15 cellular contexts compared by ENCODE assay signal in genomic region chr16:88805340-88805715, GRCh38. TPM values are rescaled to one million over a fixed set of nuclear protein-coding genes. Genes with fewer than 3 reads are reported as not detected.
DNase-seq lines count a peak whose midpoint lies in the region; ATAC-seq, FAIRE-seq and TF ChIP-seq lines count a peak whose summit lies in the region.
"Had no signal": no experiment of that assay in that cellular context is flagged by ENCODE, and none has a peak within 500 bp of the region (broad histone marks: within the 10 kb centered on the region; RNA-seq: fewer than 3 reads in every experiment).

No MANE protein-coding gene starts in this region.

- FAIRE-seq in endothelial cell of umbilical vein (lab: Jason Lieb, UNC), result no peak

- TF ChIP-seq CTCF in 22Rv1 (IDR thresholded peaks at IDR 0.05) (no peak), GM12865 (IDR thresholded peaks at IDR 0.05; ENCODE audit: insufficient read depth, low read depth, low read length, missing control alignments) (no peak), Panc1 (IDR thresholded peaks at IDR 0.05) (no peak), endothelial cell of umbilical vein (IDR thresholded peaks at IDR 0.05; ENCODE audit: extremely low read depth in 1 of 2, insufficient read depth in 1 of 2, low read depth in 1 of 2, low read length in 2 of 2) (no peak)

- dilution Hi-C loops in endothelial cell of umbilical vein (cut with MboI; ENCODE audit: extremely low pct_ligation_motif_present, low sequenced_read_pairs), result no loop called here

- H4K20me1 ChIP-seq in endothelial cell of umbilical vein (replicated peaks; ENCODE audit: control insufficient read depth, extremely low read depth, insufficient read depth, low read length), result no peaks in the 10 kb centered on the region

- TF ChIP-seq POLR2A in endothelial cell of umbilical vein (IDR thresholded peaks at IDR 0.05; ENCODE audit: low read depth, low read length), result no peak

- H3K27me3 ChIP-seq in Panc1 (ENCODE audit: control insufficient read depth, insufficient read depth, low read length) (no peaks in the 10 kb centered on the region), endothelial cell of umbilical vein (ENCODE audit: control insufficient read depth in 2 of 2, insufficient read depth in 2 of 2, low read length in 2 of 2) (no peaks in the 10 kb centered on the region)

- in situ Hi-C loops in Panc1 (cut with HindIII; ENCODE audit: low pct_unique_long_range_greater_than_20kb, low sequenced_read_pairs), result no loop called here

- BruUV-seq in Panc1 (replicated peaks; lab: Mats Ljungman, UMichigan), result no TSS peak
- no TSS peak for BruUV-seq in endothelial cell of umbilical vein (replicated peaks; lab: Mats Ljungman, UMichigan)

- H3K36me3 ChIP-seq in Panc1 (ENCODE audit: control insufficient read depth, insufficient read depth, low read length) (peaks cover 4% of the 10 kb centered on the region; the same call in 1 of the 2 replicates), endothelial cell of umbilical vein (ENCODE audit: control insufficient read depth in 2 of 2, extremely low read depth in 1 of 2, insufficient read depth in 2 of 2, low read length in 2 of 2) (peaks cover 4 to 12% of the 10 kb centered on the region in 2 experiments)

- H2AFZ ChIP-seq in endothelial cell of umbilical vein (ENCODE audit: low read depth, low read length), result no peak overlapping the region

- H3K27ac ChIP-seq in 22Rv1, result peak overlapping the region; percentile 97
- H3K27ac ChIP-seq in Panc1 (ENCODE audit: low read length), result peak overlapping the region; percentile 81; the same call in 1 of the 2 replicates
- no peak overlapping the region for H3K27ac ChIP-seq in endothelial cell of umbilical vein (ENCODE audit: insufficient read depth, low read depth, low read length)
- H3K27ac ChIP-seq: thoracic aorta had no signal

- no peaks in the 10 kb centered on the region for H3K9me1 ChIP-seq in endothelial cell of umbilical vein (replicated peaks; ENCODE audit: control insufficient read depth, extremely low read depth, insufficient read depth, low read length)

- CTCF ChIA-PET in Panc1 (lab: Charles Lee) (no interaction called here), endothelial cell of umbilical vein (lab: Charles Lee) (interaction anchor here (0.8 kb wide), 1 partner anchor 68 kb away, joined by 6 read pairs; no protein-coding TSS in a partner anchor)

- ATAC-seq in Panc1, result no peak
- no peak for ATAC-seq in GM19035 (IDR thresholded peaks at IDR 0.05; ENCODE audit: unreplicated experiment)
- no peak for ATAC-seq in GM19452 (IDR thresholded peaks at IDR 0.05; ENCODE audit: unreplicated experiment)
- ATAC-seq in GM21737 (IDR thresholded peaks at IDR 0.05; ENCODE audit: unreplicated experiment), result no peak
- ATAC-seq: activated naive CD4-positive, alpha-beta T cell treated with anti-CD3 and anti-CD28 coated beads, Interleukin-2, amount 50 U/mL, for 72 hours had no signal

- no peaks in the 10 kb centered on the region for H3K9me3 ChIP-seq in Panc1 (ENCODE audit: control insufficient read depth, insufficient read depth, low read depth, low read length)
- H3K9me3 ChIP-seq in endothelial cell of umbilical vein (replicated peaks; ENCODE audit: control insufficient read depth, insufficient read depth, low read length), result no peaks in the 10 kb centered on the region
- H3K9me3 ChIP-seq: thoracic aorta had no signal

- H3K4me3 ChIP-seq in GM12865 (ENCODE audit: low read depth, low read length) (peak overlapping the region; percentile 64), Panc1 (ENCODE audit: low read depth in 2 of 2, low read length in 2 of 2) (peak overlapping the region in 1 of 2 experiments; percentile 58; a peak in 2 of 4 replicates), endothelial cell of umbilical vein (replicated peaks in 1 of 3; ENCODE audit: insufficient read depth in 1 of 3, low read depth in 1 of 3, low read length in 3 of 3) (no peak overlapping the region)
- H3K4me3 ChIP-seq: lung, thoracic aorta had no signal

- peak overlapping the region; percentile 64 for H3K4me2 ChIP-seq in endothelial cell of umbilical vein (ENCODE audit: insufficient read depth, low read length)

- H3K4me1 ChIP-seq in Panc1 (ENCODE audit: control insufficient read depth, insufficient read depth, low read length) (peaks cover 17% of the 10 kb centered on the region), endothelial cell of umbilical vein (ENCODE audit: control insufficient read depth, extremely low read depth, insufficient read depth, low read length) (peaks cover 12% of the 10 kb centered on the region)

- intact Hi-C loops in Panc1 (cut with micrococcal nuclease; ENCODE audit: unreplicated experiment), result no loop called here
- intact Hi-C loops in endothelial cell of umbilical vein (cut with micrococcal nuclease), result no loop called here

- H3K79me2 ChIP-seq in endothelial cell of umbilical vein (ENCODE audit: control insufficient read depth, insufficient read depth, low read length), result peaks cover 34% of the 10 kb centered on the region

- POLR2A ChIA-PET in Panc1 (lab: Charles Lee), result no interaction called here
- POLR2A ChIA-PET in endothelial cell of umbilical vein (lab: Charles Lee), result no interaction called here

- H3K9ac ChIP-seq in endothelial cell of umbilical vein (replicated peaks; ENCODE audit: extremely low read depth, insufficient read depth, low read length), result no peak overlapping the region

- no peak for DNase-seq in GM12865 (ENCODE audit: low read depth)
- no peak for DNase-seq in Panc1 (ENCODE audit: low read depth, low spot score)
- no peak for DNase-seq in endothelial cell of umbilical vein (ENCODE audit: low read depth, low spot score)
- no peak for DNase-seq in NCI-H2029 treated with DMSO at 0.1 percent for 48 hours (lab: John Stamatoyannopoulos, UW)
- DNase-seq: CD4-positive, CD25-positive, alpha-beta regulatory T cell; dermis blood vessel endothelial cell; head of caudate nucleus; posterior cingulate gyrus had no signal

TF ChIP-seq in endothelial cell of umbilical vein, 7 proteins besides CTCF, POLR2A, EP300 and RAD21 (continues in another document):
- no peak for TF ChIP-seq GATA2 (IDR thresholded peaks at IDR 0.05; ENCODE audit: insufficient read depth, insufficient read length, low read depth, low read length)

RNA-seq across cellular contexts. Expression of gene CDT1, which starts 1.7 kb away (rescaled TPM):
- total RNA-seq in Panc1 (2021; ENCODE audit: unreplicated experiment) (39.9 TPM), endothelial cell of umbilical vein (26.5 and 30.6 TPM in 2 replicates)
- 25.1 TPM for polyA plus RNA-seq in Panc1 (2012; ENCODE audit: insufficient read length)
- 15.6 and 19.3 TPM in 2 replicates for polyA plus RNA-seq in endothelial cell of umbilical vein
- polyA plus RNA-seq in endothelial cell of umbilical vein (2011; cell fraction: cytosol; rRNA removed), result 14.3 and 19.4 TPM in 2 replicates
- polyA plus RNA-seq in endothelial cell of umbilical vein (2011; cell fraction: nucleus; rRNA removed), result 11.5 and 12.3 TPM in 2 replicates
- 6.7 and 8.2 TPM in 2 replicates for polyA plus RNA-seq in endothelial cell of umbilical vein (2012)
- 5.6 and 9.8 TPM in 2 replicates for polyA minus RNA-seq in endothelial cell of umbilical vein
- 96.4 TPM for polyA minus RNA-seq in endothelial cell of umbilical vein (2011; cell fraction: cytosol; rRNA and poly(A)+ RNA removed)
- polyA minus RNA-seq in endothelial cell of umbilical vein (2011; cell fraction: nucleus; rRNA and poly(A)+ RNA removed), result 4.5 and 8.7 TPM in 2 replicates

RNA-seq across cellular contexts. Expression of gene APRT, which starts 6.4 kb away (rescaled TPM):
- total RNA-seq in Panc1 (2021; ENCODE audit: unreplicated experiment) (231 TPM), endothelial cell of umbilical vein (148 and 152 TPM in 2 replicates)
- 326 TPM for polyA plus RNA-seq in Panc1 (2012; ENCODE audit: insufficient read length)
- polyA plus RNA-seq in endothelial cell of umbilical vein, result 143 and 179 TPM in 2 replicates
- polyA plus RNA-seq in endothelial cell of umbilical vein (2011; cell fraction: cytosol; rRNA removed), result 95.1 and 129 TPM in 2 replicates
- polyA plus RNA-seq in endothelial cell of umbilical vein (2011; cell fraction: nucleus; rRNA removed), result 76.5 and 81.0 TPM in 2 replicates
- 172 and 240 TPM in 2 replicates for polyA plus RNA-seq in endothelial cell of umbilical vein (2012)
- polyA minus RNA-seq in endothelial cell of umbilical vein, result 35.0 and 35.7 TPM in 2 replicates
- 133 TPM for polyA minus RNA-seq in endothelial cell of umbilical vein (2011; cell fraction: cytosol; rRNA and poly(A)+ RNA removed)
- 16.2 and 27.3 TPM in 2 replicates for polyA minus RNA-seq in endothelial cell of umbilical vein (2011; cell fraction: nucleus; rRNA and poly(A)+ RNA removed)

RNA-seq across cellular contexts. Expression of gene PIEZO1, which starts 20.3 kb away (rescaled TPM):
- total RNA-seq in Panc1 (2021; ENCODE audit: unreplicated experiment) (175 TPM), endothelial cell of umbilical vein (306 and 322 TPM in 2 replicates)
- 228 TPM for polyA plus RNA-seq in Panc1 (2012; ENCODE audit: insufficient read length)
- polyA plus RNA-seq in endothelial cell of umbilical vein, result 298 and 393 TPM in 2 replicates
- 224 and 318 TPM in 2 replicates for polyA plus RNA-seq in endothelial cell of umbilical vein (2011; cell fraction: cytosol; rRNA removed)
- 848 and 1,004 TPM in 2 replicates for polyA plus RNA-seq in endothelial cell of umbilical vein (2011; cell fraction: nucleus; rRNA removed)
- polyA plus RNA-seq in endothelial cell of umbilical vein (2012), result 214 and 360 TPM in 2 replicates
- polyA minus RNA-seq in endothelial cell of umbilical vein, result 294 and 363 TPM in 2 replicates
- polyA minus RNA-seq in endothelial cell of umbilical vein (2011; cell fraction: cytosol; rRNA and poly(A)+ RNA removed), result 47.3 TPM
- 270 and 364 TPM in 2 replicates for polyA minus RNA-seq in endothelial cell of umbilical vein (2011; cell fraction: nucleus; rRNA and poly(A)+ RNA removed)

RNA-seq across cellular contexts. Expression of gene GALNS, which starts 51.4 kb away (rescaled TPM):
- 81.6 TPM for total RNA-seq in Panc1 (2021; ENCODE audit: unreplicated experiment)
- polyA plus RNA-seq in Panc1 (2012; ENCODE audit: insufficient read length), result 106 TPM
- total RNA-seq in endothelial cell of umbilical vein, result 32.5 and 40.2 TPM in 2 replicates
- polyA plus RNA-seq in endothelial cell of umbilical vein, result 21.8 and 23.2 TPM in 2 replicates
- polyA plus RNA-seq in endothelial cell of umbilical vein (2011; cell fraction: cytosol; rRNA removed), result 19.3 and 23.0 TPM in 2 replicates
- polyA plus RNA-seq in endothelial cell of umbilical vein (2011; cell fraction: nucleus; rRNA removed), result 35.1 and 45.6 TPM in 2 replicates
- polyA plus RNA-seq in endothelial cell of umbilical vein (2012), result 33.4 and 52.4 TPM in 2 replicates
- polyA minus RNA-seq in endothelial cell of umbilical vein, result 22.5 and 25.8 TPM in 2 replicates
- polyA minus RNA-seq in endothelial cell of umbilical vein (2011; cell fraction: cytosol; rRNA and poly(A)+ RNA removed), result 6.6 TPM
- polyA minus RNA-seq in endothelial cell of umbilical vein (2011; cell fraction: nucleus; rRNA and poly(A)+ RNA removed), result 22.9 and 28.4 TPM in 2 replicates

RNA-seq across cellular contexts. Expression of gene TRAPPC2L, which starts 51.6 kb away (rescaled TPM):
- total RNA-seq in Panc1 (2021; ENCODE audit: unreplicated experiment) (73.8 TPM), endothelial cell of umbilical vein (61.9 and 80.0 TPM in 2 replicates)
- polyA plus RNA-seq in Panc1 (2012; ENCODE audit: insufficient read length), result 129 TPM
- polyA plus RNA-seq in endothelial cell of umbilical vein, result 131 and 151 TPM in 2 replicates
- polyA plus RNA-seq in endothelial cell of umbilical vein (2011; cell fraction: cytosol; rRNA removed), result 128 and 141 TPM in 2 replicates
- polyA plus RNA-seq in endothelial cell of umbilical vein (2011; cell fraction: nucleus; rRNA removed), result 62.5 and 69.4 TPM in 2 replicates
- 206 and 238 TPM in 2 replicates for polyA plus RNA-seq in endothelial cell of umbilical vein (2012)
- 49.9 and 115 TPM in 2 replicates for polyA minus RNA-seq in endothelial cell of umbilical vein
- polyA minus RNA-seq in endothelial cell of umbilical vein (2011; cell fraction: cytosol; rRNA and poly(A)+ RNA removed), result 24.3 TPM
- polyA minus RNA-seq in endothelial cell of umbilical vein (2011; cell fraction: nucleus; rRNA and poly(A)+ RNA removed), result 19.6 and 25.1 TPM in 2 replicates
